11 cellular contexts compared by ENCODE assay signal in the genomic region with DNA sequence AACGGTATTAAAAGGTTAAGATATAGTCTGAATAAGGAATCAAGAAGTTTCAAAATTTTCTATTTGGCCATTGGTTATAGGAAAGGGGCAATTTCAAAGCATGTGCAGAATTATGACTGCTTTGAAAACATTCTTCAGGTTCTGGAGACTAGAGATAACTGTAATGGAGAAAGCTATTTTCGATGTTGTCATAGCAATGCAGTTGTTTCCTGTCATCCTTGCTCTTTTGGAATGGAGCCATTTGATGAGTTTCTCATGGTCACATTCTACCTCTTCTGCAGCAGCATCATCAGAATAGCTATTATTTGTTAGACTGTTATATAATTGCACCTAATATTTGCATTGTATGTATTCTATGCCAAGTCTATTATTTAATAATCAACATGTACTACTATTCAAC.
"Had no signal": no experiment of that assay in that cellular context is flagged by ENCODE, and none has a peak within 500 bp of the region (broad histone marks: within the 10 kb centered on the region; RNA-seq: fewer than 3 reads in every experiment).

No MANE protein-coding gene starts in this region.

- H3K9me3 ChIP-seq: HAP-1 had no signal

- H3K27me3 Mint-ChIP-seq: IgD-negative memory B cell had no signal

- H3K4me3 ChIP-seq: GM23248, HAP-1 had no signal

- ATAC-seq: HCT116, HepG2 had no signal

- H3K4me3 Mint-ChIP-seq: HFFc6, IgD-negative memory B cell had no signal

- DNase-seq: GM23248, GOT3, H7, HFFc6, KBM-7 had no signal

- H3K27ac Mint-ChIP-seq: HFFc6, IgD-negative memory B cell had no signal

- H3K4me1 Mint-ChIP-seq: IgD-negative memory B cell had no signal

- H3K4me2 ChIP-seq: KMS-11 had no signal

- H3K9ac ChIP-seq: GM23248, KMS-11 had no signal

- H3K27ac ChIP-seq: GM23248, HL-60, KMS-11 had no signal

- H3K4me1 ChIP-seq: HAP-1 had no signal

- H3K36me3 ChIP-seq: HAP-1 had no signal

- H3K36me3 Mint-ChIP-seq: IgD-negative memory B cell had no signal
